Comparison of ENCODE assay signal across 2 cellular contexts in the genomic region with DNA sequence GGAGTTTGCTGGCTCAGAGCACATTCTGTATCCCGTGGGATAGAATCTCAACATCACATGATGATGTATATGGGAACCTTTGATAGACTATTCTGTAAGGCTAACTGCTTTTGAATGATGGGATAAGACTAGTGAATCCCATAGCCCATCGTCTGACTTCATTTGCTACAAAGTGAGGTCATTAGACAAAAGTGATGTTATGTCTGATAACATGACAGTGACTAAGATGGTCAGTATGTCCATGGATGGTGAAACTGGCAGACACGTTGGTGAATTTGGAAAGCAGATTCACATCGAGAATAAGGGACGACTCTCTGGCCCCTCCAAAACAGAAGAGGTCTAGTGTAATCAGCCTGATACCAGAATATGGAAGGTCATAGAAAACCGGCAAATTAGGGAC.
TF ChIP-seq lines count a peak whose summit lies in the region.

No MANE protein-coding gene starts in this region.

TF ChIP-seq in A549, 52 proteins besides CTCF, POLR2A, EP300 and RAD21:
- TF ChIP-seq TFCP2L1 (CRISPR knock-in tag; IDR thresholded peaks at IDR 0.05) (no peak), ZC3H11A (IDR thresholded peaks at IDR 0.05) (no peak), NPAS2 (CRISPR knock-in tag; IDR thresholded peaks at IDR 0.05; ENCODE audit: borderline replicate concordance) (no peak), HOXB13 (CRISPR knock-in tag; IDR thresholded peaks at IDR 0.05; ENCODE audit: low read depth) (no peak), PHF8 (IDR thresholded peaks at IDR 0.05; ENCODE audit: borderline replicate concordance, low read depth) (no peak), CEBPB (IDR thresholded peaks at IDR 0.05) (no peak), EHMT2 (IDR thresholded peaks at IDR 0.05; ENCODE audit: low read depth) (no peak), ELK1 (IDR thresholded peaks at IDR 0.05; ENCODE audit: low read depth, low read length) (no peak), CBX2 (IDR thresholded peaks at IDR 0.05; ENCODE audit: borderline replicate concordance, low read depth) (no peak), MYC (IDR thresholded peaks at IDR 0.05; ENCODE audit: borderline replicate concordance, low read length) (no peak), NR3C1 (IDR thresholded peaks at IDR 0.05) (no peak), HDAC2 (IDR thresholded peaks at IDR 0.05) (no peak)

TF ChIP-seq in IMR-90, 13 proteins besides CTCF, POLR2A, EP300 and RAD21:
- TF ChIP-seq MAZ (IDR thresholded peaks at IDR 0.05; ENCODE audit: borderline replicate concordance, low read depth, low read length) (no peak), BHLHE40 (IDR thresholded peaks at IDR 0.05; ENCODE audit: low read depth, low read length) (no peak), ELK1 (IDR thresholded peaks at IDR 0.05; ENCODE audit: borderline replicate concordance, low read depth, low read length) (no peak), MXI1 (IDR thresholded peaks at IDR 0.05; ENCODE audit: borderline replicate concordance, low read depth, low read length) (no peak), MAFK (IDR thresholded peaks at IDR 0.05; ENCODE audit: low read depth, low read length) (no peak), RCOR1 (IDR thresholded peaks at IDR 0.05; ENCODE audit: insufficient replicate concordance, low read length) (no peak), NFE2L2 (IDR thresholded peaks at IDR 0.05; ENCODE audit: low read depth, low read length) (no peak), RFX5 (IDR thresholded peaks at IDR 0.05; ENCODE audit: low read depth, low read length) (no peak), CHD1 (IDR thresholded peaks at IDR 0.05; ENCODE audit: low read depth, low read length) (no peak), CEBPB (IDR thresholded peaks at IDR 0.05; ENCODE audit: low read depth, low read length) (no peak), SMC3 (IDR thresholded peaks at IDR 0.05; ENCODE audit: low read depth, low read length) (no peak), FOS (IDR thresholded peaks at IDR 0.05; ENCODE audit: low read depth, low read length) (no peak)
- TF ChIP-seq, protein P1, sequence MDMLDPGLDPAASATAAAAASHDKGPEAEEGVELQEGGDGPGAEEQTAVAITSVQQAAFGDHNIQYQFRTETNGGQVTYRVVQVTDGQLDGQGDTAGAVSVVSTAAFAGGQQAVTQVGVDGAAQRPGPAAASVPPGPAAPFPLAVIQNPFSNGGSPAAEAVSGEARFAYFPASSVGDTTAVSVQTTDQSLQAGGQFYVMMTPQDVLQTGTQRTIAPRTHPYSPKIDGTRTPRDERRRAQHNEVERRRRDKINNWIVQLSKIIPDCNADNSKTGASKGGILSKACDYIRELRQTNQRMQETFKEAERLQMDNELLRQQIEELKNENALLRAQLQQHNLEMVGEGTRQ (IDR thresholded peaks at IDR 0.05; ENCODE audit: low read depth, low read length) = no peak
TF ChIP-seq in IMR-90: peak in this region for 0.
